ENCODE assay signal across 30 cellular contexts in the genomic region with DNA sequence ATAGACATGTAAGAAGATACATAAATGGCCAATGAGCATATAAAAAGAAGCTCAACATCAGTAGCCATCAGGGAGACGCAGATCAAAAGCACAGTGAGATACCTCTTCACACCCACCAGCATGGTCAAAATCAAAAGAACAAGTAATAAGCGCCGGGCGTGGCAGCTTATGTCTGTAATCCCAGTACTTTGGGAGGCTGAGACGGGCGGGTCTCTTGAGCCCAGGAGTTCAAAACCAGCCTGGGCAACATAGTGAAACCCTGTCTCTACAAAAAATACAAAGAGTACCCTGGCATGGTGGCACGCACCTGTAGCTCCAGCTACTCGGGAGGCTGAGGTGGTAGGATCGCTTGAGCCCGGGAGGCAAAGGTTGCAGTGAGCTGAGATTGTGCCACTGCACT. TPM values are rescaled to one million over a fixed set of nuclear protein-coding genes. Genes with fewer than 3 reads are reported as not detected.
"Had no signal": no experiment of that assay in that cellular context is flagged by ENCODE, and none has a peak within 500 bp of the region (broad histone marks: within the 10 kb centered on the region; RNA-seq: fewer than 3 reads in every experiment).

No MANE protein-coding gene starts in this region.

- DNase-seq: activated CD4-positive, alpha-beta memory T cell treated with anti-CD3 and anti-CD28 coated beads, Interleukin-2, amount 10 ng/mL, durations not matched to agents 7 days and 5 days; activated CD4-positive, alpha-beta T cell treated with anti-CD3 and anti-CD28 coated beads for 36 hours; activated CD4-positive, alpha-beta T cell treated with anti-CD3 and anti-CD28 coated beads, Interleukin-2, amount 10 ng/mL, durations not matched to agents 7 days and 5 days; activated CD4-positive, alpha-beta T cell treated with anti-CD3 and anti-CD28 coated beads, Interleukin-2, amount 50 U/mL, for 4 hours; activated CD4-positive, CD25-positive, alpha-beta regulatory T cell; activated CD4-positive, CD25-positive, alpha-beta regulatory T cell treated with anti-CD3 and anti-CD28 coated beads, Interleukin-2, amount 50 U/mL, for 72 hours; activated effector memory CD4-positive, alpha-beta T cell treated with anti-CD3 and anti-CD28 coated beads, Interleukin-2, amount 50 U/mL, for 16 hours; activated naive CD4-positive, alpha-beta T cell treated with anti-CD3 and anti-CD28 coated beads for 36 hours; activated naive CD8-positive, alpha-beta T cell treated with anti-CD3 and anti-CD28 coated beads for 36 hours; activated naive CD8-positive, alpha-beta T cell treated with anti-CD3 and anti-CD28 coated beads, Interleukin-2, amount 50 U/mL, for 24 hours; activated T-cell treated with anti-CD3 and anti-CD28 coated beads, Interleukin-2, amount 50 U/mL, for 1 hour; activated T-cell treated with anti-CD3 and anti-CD28 coated beads, Interleukin-2, amount 50 U/mL, for 48 hours; amygdala; aorta; body of pancreas; caudate nucleus; colonic mucosa; effector memory CD4-positive, alpha-beta T cell; erythroblast; foreskin keratinocyte; gastrocnemius medialis; glutamatergic neuron; T-helper 2 cell had no signal

- H3K4me1 ChIP-seq: colonic mucosa, foreskin keratinocyte, gastrocnemius medialis had no signal

- H3K9me3 Mint-ChIP-seq: activated CD4-positive, alpha-beta memory T cell treated with anti-CD3 and anti-CD28 coated beads, Interleukin-2, amount 10 ng/mL, durations not matched to agents 7 days and 5 days; activated CD4-positive, alpha-beta T cell treated with anti-CD3 and anti-CD28 coated beads, Interleukin-2, amount 10 ng/mL, durations not matched to agents 7 days and 5 days; activated naive CD4-positive, alpha-beta T cell treated with anti-CD3 and anti-CD28 coated beads for 36 hours; activated naive CD4-positive, alpha-beta T cell treated with anti-CD3 and anti-CD28 coated beads, Interleukin-2, amount 50 U/mL, for 24 hours; activated naive CD8-positive, alpha-beta T cell treated with anti-CD3 and anti-CD28 coated beads for 36 hours; activated naive CD8-positive, alpha-beta T cell treated with anti-CD3 and anti-CD28 coated beads, Interleukin-2, amount 50 U/mL, for 24 hours; activated T-helper 1 cell treated with anti-CD3 and anti-CD28 coated beads, Interleukin-12 subunit alpha, Interleukin-12 subunit beta, Interleukin-2, Interleukin-4 antibody, amounts not matched to agents 30 ng/mL and 10 ng/mL and 1 ng/mL, durations not matched to agents 14 hours and 24 hours and 36 hours; activated T-helper 2 cell treated with anti-CD3 and anti-CD28 coated beads, Interferon-gamma antibody, Interleukin-2, Interleukin-4, amounts not matched to agents 10 μg/mL and 5 μg/mL and 100 μg/mL, durations not matched to agents 14 hours and 24 hours and 36 hours had no signal

- H3K27ac ChIP-seq: adrenal gland, body of pancreas, colonic mucosa, esophagus muscularis mucosa, foreskin keratinocyte, gastrocnemius medialis had no signal

- H3K4me3 ChIP-seq: adrenal gland, body of pancreas, colonic mucosa, esophagus muscularis mucosa, gastrocnemius medialis had no signal

- H3K27ac Mint-ChIP-seq: activated CD4-positive, alpha-beta memory T cell treated with anti-CD3 and anti-CD28 coated beads, Interleukin-2, amount 10 ng/mL, durations not matched to agents 7 days and 5 days; activated CD4-positive, alpha-beta T cell treated with anti-CD3 and anti-CD28 coated beads for 36 hours; activated CD4-positive, alpha-beta T cell treated with anti-CD3 and anti-CD28 coated beads, Interleukin-2, amount 10 ng/mL, durations not matched to agents 7 days and 5 days; activated naive CD4-positive, alpha-beta T cell treated with anti-CD3 and anti-CD28 coated beads for 36 hours; activated naive CD4-positive, alpha-beta T cell treated with anti-CD3 and anti-CD28 coated beads, Interleukin-2, amount 50 U/mL, for 24 hours; activated naive CD8-positive, alpha-beta T cell treated with anti-CD3 and anti-CD28 coated beads for 36 hours; activated naive CD8-positive, alpha-beta T cell treated with anti-CD3 and anti-CD28 coated beads, Interleukin-2, amount 50 U/mL, for 24 hours; activated T-helper 1 cell treated with anti-CD3 and anti-CD28 coated beads, Interleukin-12 subunit alpha, Interleukin-12 subunit beta, Interleukin-2, Interleukin-4 antibody, amounts not matched to agents 30 ng/mL and 10 ng/mL and 1 ng/mL, durations not matched to agents 14 hours and 24 hours and 36 hours; activated T-helper 2 cell treated with anti-CD3 and anti-CD28 coated beads, Interferon-gamma antibody, Interleukin-2, Interleukin-4, amounts not matched to agents 10 μg/mL and 5 μg/mL and 100 μg/mL, durations not matched to agents 14 hours and 24 hours and 36 hours had no signal

- H3K9me3 ChIP-seq: adrenal gland, body of pancreas, colonic mucosa, esophagus muscularis mucosa, gastrocnemius medialis had no signal

- H3K36me3 ChIP-seq: adrenal gland, colonic mucosa, esophagus muscularis mucosa, gastrocnemius medialis had no signal

- H3K4me3 Mint-ChIP-seq: activated CD4-positive, alpha-beta memory T cell treated with anti-CD3 and anti-CD28 coated beads, Interleukin-2, amount 10 ng/mL, durations not matched to agents 7 days and 5 days; activated CD4-positive, alpha-beta T cell treated with anti-CD3 and anti-CD28 coated beads for 36 hours; activated CD4-positive, alpha-beta T cell treated with anti-CD3 and anti-CD28 coated beads, Interleukin-2, amount 10 ng/mL, durations not matched to agents 7 days and 5 days; activated naive CD4-positive, alpha-beta T cell treated with anti-CD3 and anti-CD28 coated beads for 36 hours; activated naive CD4-positive, alpha-beta T cell treated with anti-CD3 and anti-CD28 coated beads, Interleukin-2, amount 50 U/mL, for 24 hours; activated naive CD8-positive, alpha-beta T cell treated with anti-CD3 and anti-CD28 coated beads for 36 hours; activated naive CD8-positive, alpha-beta T cell treated with anti-CD3 and anti-CD28 coated beads, Interleukin-2, amount 50 U/mL, for 24 hours; activated T-helper 1 cell treated with anti-CD3 and anti-CD28 coated beads, Interleukin-12 subunit alpha, Interleukin-12 subunit beta, Interleukin-2, Interleukin-4 antibody, amounts not matched to agents 30 ng/mL and 10 ng/mL and 1 ng/mL, durations not matched to agents 14 hours and 24 hours and 36 hours had no signal

- H3K4me1 Mint-ChIP-seq: activated CD4-positive, alpha-beta memory T cell treated with anti-CD3 and anti-CD28 coated beads, Interleukin-2, amount 10 ng/mL, durations not matched to agents 7 days and 5 days; activated CD4-positive, alpha-beta T cell treated with anti-CD3 and anti-CD28 coated beads for 36 hours; activated CD4-positive, alpha-beta T cell treated with anti-CD3 and anti-CD28 coated beads, Interleukin-2, amount 10 ng/mL, durations not matched to agents 7 days and 5 days; activated naive CD4-positive, alpha-beta T cell treated with anti-CD3 and anti-CD28 coated beads, Interleukin-2, amount 50 U/mL, for 24 hours; activated naive CD8-positive, alpha-beta T cell treated with anti-CD3 and anti-CD28 coated beads for 36 hours; activated naive CD8-positive, alpha-beta T cell treated with anti-CD3 and anti-CD28 coated beads, Interleukin-2, amount 50 U/mL, for 24 hours had no signal

- H3K36me3 Mint-ChIP-seq: activated naive CD4-positive, alpha-beta T cell treated with anti-CD3 and anti-CD28 coated beads, Interleukin-2, amount 50 U/mL, for 24 hours; activated naive CD8-positive, alpha-beta T cell treated with anti-CD3 and anti-CD28 coated beads for 36 hours had no signal

- H3K27me3 ChIP-seq: adrenal gland, body of pancreas, colonic mucosa had no signal

- ATAC-seq: activated CD4-positive, alpha-beta T cell treated with anti-CD3 and anti-CD28 coated beads for 36 hours; activated naive CD8-positive, alpha-beta T cell treated with anti-CD3 and anti-CD28 coated beads, Interleukin-2, amount 50 U/mL, for 24 hours; body of pancreas; foreskin keratinocyte; gastrocnemius medialis had no signal

RNA-seq across cellular contexts. Expression of gene CIB4, which starts 4.6 kb away (rescaled TPM):
- total RNA-seq: activated CD4-positive, alpha-beta memory T cell treated with anti-CD3 and anti-CD28 coated beads, Interleukin-2, amount 10 ng/mL, durations not matched to agents 7 days and 5 days; activated CD4-positive, alpha-beta T cell treated with anti-CD3 and anti-CD28 coated beads for 36 hours; activated CD4-positive, alpha-beta T cell treated with anti-CD3 and anti-CD28 coated beads, Interleukin-2, amount 10 ng/mL, durations not matched to agents 7 days and 5 days; activated naive CD4-positive, alpha-beta T cell treated with anti-CD3 and anti-CD28 coated beads for 36 hours; activated naive CD8-positive, alpha-beta T cell treated with anti-CD3 and anti-CD28 coated beads for 36 hours; activated T-helper 1 cell treated with anti-CD3 and anti-CD28 coated beads, Interleukin-12 subunit alpha, Interleukin-12 subunit beta, Interleukin-2, Interleukin-4 antibody, amounts not matched to agents 30 ng/mL and 10 ng/mL and 1 ng/mL, durations not matched to agents 14 hours and 24 hours and 36 hours; activated T-helper 2 cell treated with anti-CD3 and anti-CD28 coated beads, Interferon-gamma antibody, Interleukin-2, Interleukin-4, amounts not matched to agents 10 μg/mL and 5 μg/mL and 100 μg/mL, durations not matched to agents 14 hours and 24 hours and 36 hours; body of pancreas; colonic mucosa; dermis microvascular lymphatic vessel endothelial cell; esophagus muscularis mucosa; foreskin keratinocyte; gastrocnemius medialis; T-helper 1 cell treated with Interleukin-12 subunit alpha and Interleukin-12 subunit beta and Interleukin-4 antibody, amounts not matched to agents 30 ng/mL and 1 ng/mL, for 36 hours had no signal
- polyA plus RNA-seq: aorta, foreskin keratinocyte had no signal

RNA-seq across cellular contexts. Expression of gene KCNK3, which starts 46.7 kb away (rescaled TPM):
- total RNA-seq: activated CD4-positive, alpha-beta memory T cell treated with anti-CD3 and anti-CD28 coated beads, Interleukin-2, amount 10 ng/mL, durations not matched to agents 7 days and 5 days; activated CD4-positive, alpha-beta T cell treated with anti-CD3 and anti-CD28 coated beads for 36 hours; activated CD4-positive, alpha-beta T cell treated with anti-CD3 and anti-CD28 coated beads, Interleukin-2, amount 10 ng/mL, durations not matched to agents 7 days and 5 days; activated naive CD4-positive, alpha-beta T cell treated with anti-CD3 and anti-CD28 coated beads for 36 hours; activated naive CD8-positive, alpha-beta T cell treated with anti-CD3 and anti-CD28 coated beads for 36 hours; activated T-helper 1 cell treated with anti-CD3 and anti-CD28 coated beads, Interleukin-12 subunit alpha, Interleukin-12 subunit beta, Interleukin-2, Interleukin-4 antibody, amounts not matched to agents 30 ng/mL and 10 ng/mL and 1 ng/mL, durations not matched to agents 14 hours and 24 hours and 36 hours; activated T-helper 2 cell treated with anti-CD3 and anti-CD28 coated beads, Interferon-gamma antibody, Interleukin-2, Interleukin-4, amounts not matched to agents 10 μg/mL and 5 μg/mL and 100 μg/mL, durations not matched to agents 14 hours and 24 hours and 36 hours; dermis microvascular lymphatic vessel endothelial cell; foreskin keratinocyte; T-helper 1 cell treated with Interleukin-12 subunit alpha and Interleukin-12 subunit beta and Interleukin-4 antibody, amounts not matched to agents 30 ng/mL and 1 ng/mL, for 36 hours had no signal
- polyA plus RNA-seq: foreskin keratinocyte had no signal
